24 cellular contexts compared by ENCODE assay signal in the genomic region with DNA sequence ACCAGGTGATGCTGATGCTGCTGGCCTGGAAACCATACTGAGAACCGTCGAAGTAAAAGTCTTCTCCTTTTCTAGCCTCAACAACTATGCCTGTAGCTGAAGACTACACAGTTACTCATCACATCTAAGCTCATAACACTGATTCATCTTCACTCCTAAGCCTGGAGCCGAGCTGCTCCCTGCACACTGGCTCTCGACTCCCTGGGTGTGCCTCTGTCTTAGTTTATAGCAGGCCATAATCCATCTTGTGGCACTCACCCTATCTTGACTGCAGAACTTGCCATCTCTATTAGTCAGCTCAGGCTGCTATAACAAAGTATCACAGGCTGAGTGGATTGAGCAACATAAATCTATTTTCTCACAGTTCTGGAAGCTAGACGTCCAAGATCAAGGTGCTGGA.
DNase-seq lines count a peak whose midpoint lies in the region; ATAC-seq and TF ChIP-seq lines count a peak whose summit lies in the region.
"Had no signal": no experiment of that assay in that cellular context is flagged by ENCODE, and none has a peak within 500 bp of the region (broad histone marks: within the 10 kb centered on the region; RNA-seq: fewer than 3 reads in every experiment).

No MANE protein-coding gene starts in this region.

- DNase-seq in AG09309 (ENCODE audit: low read depth) (peak; percentile 25), colonic mucosa (peak; percentile 22), islet precursor cell (peak; percentile 61), superior temporal gyrus (ENCODE audit: extremely low spot score) (no peak), GM10248 (ENCODE audit: extremely low spot score) (no peak)
- DNase-seq: activated CD4-positive, alpha-beta T cell treated with anti-CD3 and anti-CD28 coated beads for 4 hours; activated naive CD4-positive, alpha-beta T cell treated with Interleukin-2 at 50 U/mL for 16 hours; activated T-cell treated with anti-CD3 and anti-CD28 coated beads, Interleukin-2, amount 50 U/mL, for 4 hours; amygdala; dermis blood vessel endothelial cell; NCI-H1930; NCI-H2227 treated with DMSO at 0.1 percent for 48 hours; occipital lobe; PC-9; spleen; stimulated activated CD4-positive, alpha-beta T cell treated with anti-CD3 and anti-CD28 coated beads, Interleukin-4, amount 100 ng/mL, for 24 hours; upper lobe of left lung had no signal

- ATAC-seq in GM21515 (IDR thresholded peaks at IDR 0.05; ENCODE audit: unreplicated experiment) (no peak), HG03175 (IDR thresholded peaks at IDR 0.05; ENCODE audit: unreplicated experiment) (no peak)
- ATAC-seq: activated T-cell treated with anti-CD3 and anti-CD28 coated beads, Interleukin-2, amount 50 U/mL, for 4 hours; HCT116 had no signal

- H3K9me3 ChIP-seq in HEK293 (ENCODE audit: control insufficient read depth, insufficient read depth, low read depth, low read length) (no peaks in the 10 kb centered on the region), colonic mucosa (no peaks in the 10 kb centered on the region)
- H3K9me3 ChIP-seq: SJSA1, spleen, upper lobe of left lung had no signal

- POLR2A ChIA-PET in HEK293 (lab: Yijun Ruan, JAX) = no interaction called here
- POLR2A ChIA-PET in GM10248 (lab: Yijun Ruan, JAX) = no interaction called here

- H3K4me1 ChIP-seq in HEK293 (ENCODE audit: control insufficient read depth, insufficient read depth, low read length) = peaks cover 3% of the 10 kb centered on the region; the same call in 1 of the 2 replicates
- no peaks in the 10 kb centered on the region for H3K4me1 ChIP-seq in colonic mucosa
- H3K4me1 ChIP-seq: SJSA1, spleen, upper lobe of left lung had no signal

- TF ChIP-seq CTCF in AG09309 (IDR thresholded peaks at IDR 0.05; ENCODE audit: control insufficient read depth, insufficient read depth, low read depth, low read length, missing control alignments) = no peak
- no peak for TF ChIP-seq CTCF in HEK293 (tag by site-specific recombination; IDR thresholded peaks at IDR 0.05)
- TF ChIP-seq CTCF in colonic mucosa (IDR thresholded peaks at IDR 0.05) = no peak
- no peak for TF ChIP-seq CTCF in GM10248 (IDR thresholded peaks at IDR 0.05; ENCODE audit: control extremely low read depth, extremely low read depth, low read depth, missing control alignments)

- no peak overlapping the region for H3K9ac ChIP-seq in colonic mucosa (ENCODE audit: low read depth in 2 of 2, low read length in 2 of 2)
- H3K9ac ChIP-seq: KMS-11 had no signal

- no peaks in the 10 kb centered on the region for H3K27me3 ChIP-seq in colonic mucosa
- H3K27me3 ChIP-seq: cardiac muscle cell, upper lobe of left lung had no signal

- intact Hi-C loops in colonic mucosa (cut with DNase I) = loop anchor here (5.0 kb wide), 1 partner anchor 521 kb away; no protein-coding TSS in a partner anchor

- H3K27ac ChIP-seq in HEK293 (ENCODE audit: extremely low read depth, low read depth, low read length) (no peak overlapping the region), colonic mucosa (no peak overlapping the region)
- H3K27ac ChIP-seq: cardiac muscle cell, KMS-11, PC-9, SJSA1, spleen, upper lobe of left lung had no signal

- H3K36me3 ChIP-seq in HEK293 (ENCODE audit: control insufficient read depth in 2 of 2, insufficient read depth in 1 of 2, low read length in 2 of 2) (no peaks in the 10 kb centered on the region), colonic mucosa (no peaks in the 10 kb centered on the region)
- H3K36me3 ChIP-seq: cardiac muscle cell, SJSA1, spleen, upper lobe of left lung had no signal

- CTCF ChIA-PET in HEK293 (lab: Yijun Ruan, JAX) (interaction anchor here (0.6 to 3.1 kb wide), 8 partner anchors 25 to 866 kb away, joined by 3 to 8 read pairs (median 4); no protein-coding TSS in a partner anchor), GM10248 (lab: Yijun Ruan, JAX) (interaction anchor here (1.0 to 1.2 kb wide), 2 partner anchors 64 to 180 kb away, joined by 3 to 4 read pairs; no protein-coding TSS in a partner anchor)

- H3K4me3 ChIP-seq in AG09309 (ENCODE audit: control insufficient read depth, low read depth, low read length) = no peak overlapping the region
- H3K4me3 ChIP-seq in HEK293 (ENCODE audit: low read depth, low read length) = no peak overlapping the region
- H3K4me3 ChIP-seq in colonic mucosa = no peak overlapping the region
- H3K4me3 ChIP-seq: cardiac muscle cell, PC-9, SJSA1, spleen, upper lobe of left lung had no signal

TF ChIP-seq in HEK293, 187 proteins besides CTCF, POLR2A, EP300 and RAD21:
- peak; percentile 64 for TF ChIP-seq ZBTB17 (tag by site-specific recombination; IDR thresholded peaks at IDR 0.05)
- no peak for TF ChIP-seq HOXD13 (CRISPR knock-in tag; IDR thresholded peaks at IDR 0.05; ENCODE audit: borderline replicate concordance)

Comparison
In these comparisons a context has a peak if more than half of its experiments do, and no peak if none do; other contexts are left out.
1. DNase-seq: peak in AG09309 (single experiment), colonic mucosa (single experiment) and islet precursor cell (single experiment); none in superior temporal gyrus (single experiment) and GM10248 (single experiment).